17 cellular contexts compared by ENCODE assay signal in the genomic region with DNA sequence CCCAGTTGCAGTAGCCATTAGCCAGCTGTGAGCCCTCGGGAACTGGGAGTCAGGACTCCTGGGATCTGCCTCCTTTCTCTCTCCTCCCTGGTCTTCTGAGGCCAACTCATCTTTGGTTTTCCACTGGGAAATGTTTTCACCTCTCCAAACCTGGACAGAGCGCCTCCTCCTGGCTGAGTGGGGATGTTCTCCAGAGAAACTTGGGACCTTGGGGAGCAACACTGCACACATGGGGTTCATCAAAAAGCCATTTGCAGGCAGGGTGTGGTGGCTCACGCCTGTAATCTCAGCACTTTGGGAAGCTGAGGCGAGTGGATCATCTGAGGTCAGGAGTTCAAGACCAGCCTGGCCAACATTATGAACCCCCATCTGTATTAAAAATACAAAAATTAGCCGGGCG.
DNase-seq lines count a peak whose midpoint lies in the region; ATAC-seq, FAIRE-seq and TF ChIP-seq lines count a peak whose summit lies in the region.
"Had no signal": no experiment of that assay in that cellular context is flagged by ENCODE, and none has a peak within 500 bp of the region (broad histone marks: within the 10 kb centered on the region; RNA-seq: fewer than 3 reads in every experiment).

No MANE protein-coding gene starts in this region.

- POLR2A ChIA-PET in Caco-2 (lab: Charles Lee), result no interaction called here
- POLR2A ChIA-PET in RWPE1 (lab: Yijun Ruan, JAX; ENCODE audit: low non-redundant PET), result no interaction called here

- H3K36me3 Mint-ChIP-seq in Caco-2 (ENCODE audit: insufficient read depth, unreplicated experiment) (no peaks in the 10 kb centered on the region), HFFc6 (ENCODE audit: low read depth) (no peaks in the 10 kb centered on the region), natural killer cell (no peaks in the 10 kb centered on the region)

- H2AFZ ChIP-seq in mammary epithelial cell (ENCODE audit: low read depth, low read length), result no peak overlapping the region
- H2AFZ ChIP-seq in keratinocyte (ENCODE audit: control insufficient read depth, low read length), result no peak overlapping the region

- in situ Hi-C loops in mammary epithelial cell (cut with MboI; ENCODE audit: low sequenced_read_pairs in 2 of 2), result no loop called here

- H3K9me1 ChIP-seq in keratinocyte (ENCODE audit: control insufficient read depth, extremely low read depth, insufficient read depth, low read length), result no peaks in the 10 kb centered on the region

- H3K4me1 ChIP-seq in Caco-2 (no peaks in the 10 kb centered on the region; the same call in 1 of the 2 replicates), mammary epithelial cell (ENCODE audit: insufficient read depth, low read length) (peaks cover 14% of the 10 kb centered on the region), keratinocyte (ENCODE audit: control insufficient read depth, extremely low read depth, insufficient read depth, low read length) (peaks cover 17% of the 10 kb centered on the region)

- no peak for DNase-seq in Caco-2
- no peak for DNase-seq in HFFc6
- no peak for DNase-seq in mammary epithelial cell
- no peak for DNase-seq in keratinocyte (ENCODE audit: low read depth, low spot score)
- no peak for DNase-seq in RWPE1 (ENCODE audit: low spot score)
- DNase-seq in natural killer cell, result no peak
- DNase-seq: activated CD4-positive, CD25-positive, alpha-beta regulatory T cell treated with anti-CD3 and anti-CD28 coated beads, Interleukin-2, amount 50 U/mL, for 72 hours; activated T-cell treated with anti-CD3 and anti-CD28 coated beads, Interleukin-2, amount 50 U/mL, for 4 hours; effector CD8-positive, alpha-beta T cell; naive thymus-derived CD8-positive, alpha-beta T cell; NCI-H187 treated with DMSO at 0.1 percent for 48 hours had no signal

- intact Hi-C loops in Caco-2 (cut with micrococcal nuclease; ENCODE audit: unreplicated experiment) (no loop called here), mammary epithelial cell (cut with micrococcal nuclease) (no loop called here), natural killer cell (cut with micrococcal nuclease) (no loop called here)

- H3K4me3 ChIP-seq in Caco-2 (ENCODE audit: low read depth, low read length), result no peak overlapping the region
- no peak overlapping the region for H3K4me3 ChIP-seq in mammary epithelial cell (replicated peaks in 1 of 3; ENCODE audit: insufficient read depth in 1 of 3, low read depth in 2 of 3, low read length in 3 of 3)
- H3K4me3 ChIP-seq in keratinocyte (ENCODE audit: control insufficient read depth in 2 of 3, extremely low read depth in 1 of 3, insufficient read depth in 2 of 3, low read depth in 1 of 3, low read length in 3 of 3), result no peak overlapping the region

- FAIRE-seq in keratinocyte (lab: Jason Lieb, UNC), result no peak
- FAIRE-seq: G401.6 had no signal

- WGBS in mammary epithelial cell (ENCODE audit: low coverage, missing lambda C conversion rate), result 93% methylated on average over 6 of the region's 6 CpGs

- H3K27ac Mint-ChIP-seq in Caco-2 (ENCODE audit: unreplicated experiment) (no peak overlapping the region), HFFc6 (no peak overlapping the region), natural killer cell (no peak overlapping the region)
- H3K27ac Mint-ChIP-seq: naive thymus-derived CD8-positive, alpha-beta T cell; stimulated activated naive CD8-positive, alpha-beta T cell treated with anti-CD3 and anti-CD28 coated beads, Interleukin-15, Interleukin-2, amounts not matched to agents 100 ng/mL and 50 ng/mL, for 24 hours had no signal

- dilution Hi-C loops in mammary epithelial cell (cut with HindIII; ENCODE audit: low sequenced_read_pairs) (no loop called here), keratinocyte (cut with MboI; ENCODE audit: extremely low pct_ligation_motif_present, low sequenced_read_pairs) (no loop called here)

- H3K9me3 Mint-ChIP-seq in Caco-2 (ENCODE audit: unreplicated experiment) (peaks cover 14% of the 10 kb centered on the region), HFFc6 (peaks cover 10% of the 10 kb centered on the region), natural killer cell (no peaks in the 10 kb centered on the region)
- H3K9me3 Mint-ChIP-seq: stimulated activated naive CD8-positive, alpha-beta T cell treated with anti-CD3 and anti-CD28 coated beads, Interleukin-15, Interleukin-2, amounts not matched to agents 100 ng/mL and 50 ng/mL, for 24 hours had no signal

- H3K79me2 ChIP-seq in mammary epithelial cell (ENCODE audit: insufficient read depth, low read length), result no peaks in the 10 kb centered on the region
- H3K79me2 ChIP-seq in keratinocyte (ENCODE audit: control insufficient read depth, insufficient read depth, low read length), result no peaks in the 10 kb centered on the region

- CTCF ChIA-PET in Caco-2 (lab: Charles Lee) (no interaction called here), mammary epithelial cell (lab: Charles Lee; ENCODE audit: low non-redundant PET) (no interaction called here), RWPE1 (lab: Yijun Ruan, JAX) (interaction anchor here (0.6 to 0.7 kb wide), 2 partner anchors 78 to 272 kb away, joined by 3 read pairs; no protein-coding TSS in a partner anchor)

- H3K27ac ChIP-seq in mammary epithelial cell (ENCODE audit: insufficient read depth, low read depth, low read length) (no peak overlapping the region), keratinocyte (ENCODE audit: control insufficient read depth, insufficient read depth, low read length) (no peak overlapping the region), RWPE1 (no peak overlapping the region)
- H3K27ac ChIP-seq: heart left ventricle, right lobe of liver had no signal

- TF ChIP-seq CTCF in Caco-2 (IDR thresholded peaks at IDR 0.05; ENCODE audit: insufficient read depth in 1 of 2, low read depth in 1 of 2, low read length in 1 of 2, severe bottlenecking in 1 of 2, unreplicated experiment in 1 of 2), result peak; percentile 12 to 14
- TF ChIP-seq CTCF in HFFc6 (IDR thresholded peaks at IDR 0.05), result peak; percentile 41; the same call in 1 of the 2 replicates
- peak; percentile 14 to 19 for TF ChIP-seq CTCF in mammary epithelial cell (conservative IDR thresholded peaks at IDR 0.05 in 1 of 2, IDR thresholded peaks at IDR 0.05 in 1 of 2; ENCODE audit: extremely low read depth in 1 of 2, insufficient read depth in 1 of 2, low read depth in 1 of 2, low read length in 2 of 2)
- TF ChIP-seq CTCF in keratinocyte (optimal IDR thresholded peaks at IDR 0.05 in 1 of 3, IDR thresholded peaks at IDR 0.05 in 1 of 3, conservative IDR thresholded peaks at IDR 0.05 in 1 of 3; ENCODE audit: extremely low read depth in 1 of 3, insufficient read depth in 2 of 3, low read length in 3 of 3), result peak; percentile 14 to 32 (median 18)
- no peak for TF ChIP-seq CTCF in RWPE1 (conservative IDR thresholded peaks at IDR 0.05; ENCODE audit: low read depth)
- TF ChIP-seq CTCF in natural killer cell (IDR thresholded peaks at IDR 0.05), result no peak

- ATAC-seq in GM21717 (IDR thresholded peaks at IDR 0.05; ENCODE audit: unreplicated experiment) (no peak), natural killer cell (no peak), HG02885 (IDR thresholded peaks at IDR 0.05; ENCODE audit: poor library complexity, unreplicated experiment) (no peak)
- ATAC-seq: naive thymus-derived CD8-positive, alpha-beta T cell had no signal

- H3K27me3 Mint-ChIP-seq in Caco-2 (ENCODE audit: insufficient read depth, unreplicated experiment) (peaks cover 11% of the 10 kb centered on the region), HFFc6 (ENCODE audit: insufficient read depth) (peaks cover 48% of the 10 kb centered on the region), natural killer cell (ENCODE audit: low read depth in 2 of 2) (peaks cover 35 to 48% of the 10 kb centered on the region in 2 donors)

- no peaks in the 10 kb centered on the region for H3K27me3 ChIP-seq in Caco-2 (replicated peaks; ENCODE audit: control insufficient read depth, insufficient read depth, low read length)
- H3K27me3 ChIP-seq in mammary epithelial cell (ENCODE audit: insufficient read depth, low read length), result no peaks in the 10 kb centered on the region
- peaks cover 5% of the 10 kb centered on the region for H3K27me3 ChIP-seq in keratinocyte (ENCODE audit: control insufficient read depth, extremely low read depth, insufficient read depth, low read length)
- H3K27me3 ChIP-seq: right lobe of liver had no signal

- BruUV-seq in Caco-2 (replicated peaks; lab: Mats Ljungman, UMichigan) (no TSS peak), mammary epithelial cell (replicated peaks; lab: Mats Ljungman, UMichigan) (no TSS peak)

- H3K4me1 Mint-ChIP-seq in Caco-2 (ENCODE audit: low read depth, unreplicated experiment) (no peaks in the 10 kb centered on the region), HFFc6 (ENCODE audit: low read depth) (peaks cover 10% of the 10 kb centered on the region; the same call in 1 of the 2 replicates), natural killer cell (peaks cover 0 to 7% of the 10 kb centered on the region in 2 donors)

- H3K9me3 ChIP-seq in Caco-2 (no peaks in the 10 kb centered on the region), mammary epithelial cell (replicated peaks; ENCODE audit: insufficient read depth, low read length) (peaks cover 2% of the 10 kb centered on the region), keratinocyte (ENCODE audit: control insufficient read depth, low read depth, low read length) (peaks cover 2% of the 10 kb centered on the region)
- H3K9me3 ChIP-seq: right lobe of liver had no signal

- no peaks in the 10 kb centered on the region for H3K36me3 ChIP-seq in Caco-2 (ENCODE audit: control insufficient read depth, insufficient read depth, low read length)
- no peaks in the 10 kb centered on the region for H3K36me3 ChIP-seq in mammary epithelial cell (ENCODE audit: insufficient read depth, low read length)
- H3K36me3 ChIP-seq in keratinocyte (ENCODE audit: control insufficient read depth in 2 of 2, extremely low read depth in 1 of 2, insufficient read depth in 2 of 2, low read length in 2 of 2), result no peaks in the 10 kb centered on the region
- H3K36me3 ChIP-seq: heart left ventricle, right lobe of liver had no signal

- H4K20me1 ChIP-seq in mammary epithelial cell (ENCODE audit: insufficient read depth, low read length) (no peaks in the 10 kb centered on the region), keratinocyte (ENCODE audit: control insufficient read depth, extremely low read depth, insufficient read depth, low read length) (no peaks in the 10 kb centered on the region)

- H3K9ac ChIP-seq in mammary epithelial cell (ENCODE audit: insufficient read depth, low read length) (no peak overlapping the region), keratinocyte (ENCODE audit: control insufficient read depth, extremely low read depth, insufficient read depth, low read length) (no peak overlapping the region)

- H3K4me3 Mint-ChIP-seq in Caco-2 (ENCODE audit: unreplicated experiment), result peak overlapping the region; percentile 91
- H3K4me3 Mint-ChIP-seq in HFFc6, result no peak overlapping the region; the same call in 1 of the 2 replicates
- no peak overlapping the region for H3K4me3 Mint-ChIP-seq in natural killer cell
- H3K4me3 Mint-ChIP-seq: activated T-cell treated with anti-CD3 and anti-CD28 coated beads, Interleukin-2, amount 50 U/mL, for 4 hours had no signal

- no peak overlapping the region for H3K4me2 ChIP-seq in mammary epithelial cell (ENCODE audit: insufficient read depth, low read depth, low read length)
- no peak overlapping the region for H3K4me2 ChIP-seq in keratinocyte (ENCODE audit: control insufficient read depth, extremely low read depth, insufficient read depth, low read depth, low read length)

Comparison
In these comparisons a context has a peak if more than half of its experiments do, and no peak if none do; other contexts are left out.
1. CTCF ChIP-seq: peak in Caco-2 (2 of 2), HFFc6 (single experiment), mammary epithelial cell (2 of 2) and keratinocyte (3 of 3); none in RWPE1 (single experiment) and natural killer cell (single experiment).